ENCODE assay signal across 21 cellular contexts in genomic region chr1:162171078-162171477, GRCh38.
DNase-seq lines count a peak whose midpoint lies in the region; ATAC-seq, FAIRE-seq and TF ChIP-seq lines count a peak whose summit lies in the region.
"Had no signal": no experiment of that assay in that cellular context is flagged by ENCODE, and none has a peak within 500 bp of the region (broad histone marks: within the 10 kb centered on the region; RNA-seq: fewer than 3 reads in every experiment).

No MANE protein-coding gene starts in this region.

- no peak overlapping the region for H3K9ac ChIP-seq in astrocyte (ENCODE audit: low read length)
- H3K9ac ChIP-seq: BLaER1 had no signal

- H3K4me1 Mint-ChIP-seq in MCF 10A (ENCODE audit: insufficient read depth, unreplicated experiment) (no peaks in the 10 kb centered on the region), astrocyte (ENCODE audit: low read depth, unreplicated experiment) (peaks cover 17% of the 10 kb centered on the region)
- no peaks in the 10 kb centered on the region for H3K4me1 Mint-ChIP-seq in activated naive CD4-positive, alpha-beta T cell treated with anti-CD3 and anti-CD28 coated beads, Interleukin-2, amount 10 ng/mL, durations not matched to agents 7 days and 5 days
- H3K4me1 Mint-ChIP-seq in naive thymus-derived CD8-positive, alpha-beta T cell, result no peaks in the 10 kb centered on the region

- H2AFZ ChIP-seq in astrocyte (ENCODE audit: low read depth, low read length), result no peak overlapping the region

- no peak for FAIRE-seq in astrocyte (lab: Jason Lieb, UNC)
- FAIRE-seq: GM12892 had no signal

- no peak for DNase-seq in breast epithelium (ENCODE audit: low spot score in 2 of 2)
- DNase-seq in MCF 10A (ENCODE audit: unreplicated experiment), result no peak
- DNase-seq in astrocyte (ENCODE audit: low read depth), result peak; percentile 59
- DNase-seq in fibroblast of mammary gland (ENCODE audit: low read depth), result peak; percentile 57
- no peak for DNase-seq in activated naive CD4-positive, alpha-beta T cell treated with anti-CD3 and anti-CD28 coated beads, Interleukin-2, amount 10 ng/mL, durations not matched to agents 7 days and 5 days
- no peak for DNase-seq in MG63
- DNase-seq in activated CD4-positive, alpha-beta T cell treated with anti-CD3 and anti-CD28 coated beads, Interleukin-2, amount 50 U/mL, for 1 hour, result no peak
- DNase-seq in naive thymus-derived CD8-positive, alpha-beta T cell, result no peak
- DNase-seq: CD8-positive, alpha-beta T cell; DMS79; GF-D8; H7; IMR-90; Karpas-422; NCI-H1105 treated with DMSO at 0.1 percent for 48 hours; NCI-H1694 treated with DMSO at 0.1 percent for 48 hours; NCI-H526 treated with DMSO at 0.1 percent for 48 hours; SHP77 treated with DMSO at 0.1 percent for 48 hours had no signal

- H3K4me1 ChIP-seq in breast epithelium, result peaks cover 6 to 23% of the 10 kb centered on the region in 2 donors
- no peaks in the 10 kb centered on the region for H3K4me1 ChIP-seq in astrocyte (ENCODE audit: insufficient read depth, low read length)

- H3K9me3 ChIP-seq in breast epithelium, result no peaks in the 10 kb centered on the region
- H3K9me3 ChIP-seq in astrocyte (ENCODE audit: insufficient read depth, low read depth, low read length), result no peaks in the 10 kb centered on the region
- no peaks in the 10 kb centered on the region; the same call in 1 of the 2 replicates for H3K9me3 ChIP-seq in MG63
- H3K9me3 ChIP-seq: BLaER1 had no signal

- CTCF ChIA-PET in MCF 10A (lab: Yijun Ruan, JAX), result interaction anchor here (1.1 kb wide), 1 partner anchor 14 kb away, joined by 3 read pairs; no protein-coding TSS in a partner anchor
- CTCF ChIA-PET in activated naive CD4-positive, alpha-beta T cell treated with anti-CD3 and anti-CD28 coated beads, Interleukin-2, amount 10 ng/mL, durations not matched to agents 7 days and 5 days (lab: Charles Lee), result no interaction called here

- H3K9me3 Mint-ChIP-seq in MCF 10A (ENCODE audit: unreplicated experiment) (no peaks in the 10 kb centered on the region), astrocyte (ENCODE audit: unreplicated experiment) (no peaks in the 10 kb centered on the region)
- no peaks in the 10 kb centered on the region for H3K9me3 Mint-ChIP-seq in activated naive CD4-positive, alpha-beta T cell treated with anti-CD3 and anti-CD28 coated beads, Interleukin-2, amount 10 ng/mL, durations not matched to agents 7 days and 5 days
- H3K9me3 Mint-ChIP-seq in naive thymus-derived CD8-positive, alpha-beta T cell, result no peaks in the 10 kb centered on the region
- H3K9me3 Mint-ChIP-seq: CD8-positive, alpha-beta T cell had no signal

- no peak overlapping the region for H3K27ac Mint-ChIP-seq in MCF 10A (ENCODE audit: low read depth, unreplicated experiment)
- no peak overlapping the region for H3K27ac Mint-ChIP-seq in astrocyte (ENCODE audit: unreplicated experiment)
- H3K27ac Mint-ChIP-seq in activated naive CD4-positive, alpha-beta T cell treated with anti-CD3 and anti-CD28 coated beads, Interleukin-2, amount 10 ng/mL, durations not matched to agents 7 days and 5 days, result no peak overlapping the region
- H3K27ac Mint-ChIP-seq in naive thymus-derived CD8-positive, alpha-beta T cell, result no peak overlapping the region
- H3K27ac Mint-ChIP-seq: CD8-positive, alpha-beta T cell had no signal

- intact Hi-C loops in breast epithelium (cut with DNase I; ENCODE audit: low total_unique reads) (no loop called here), MCF 10A (cut with micrococcal nuclease) (no loop called here)

- H3K36me3 ChIP-seq in breast epithelium (no peaks in the 10 kb centered on the region), astrocyte (ENCODE audit: insufficient read depth, low read length) (no peaks in the 10 kb centered on the region), MG63 (no peaks in the 10 kb centered on the region)
- H3K36me3 ChIP-seq: BLaER1 had no signal

- H3K4me3 Mint-ChIP-seq in MCF 10A (ENCODE audit: unreplicated experiment), result no peak overlapping the region
- H3K4me3 Mint-ChIP-seq in astrocyte (ENCODE audit: unreplicated experiment), result no peak overlapping the region
- H3K4me3 Mint-ChIP-seq in activated naive CD4-positive, alpha-beta T cell treated with anti-CD3 and anti-CD28 coated beads, Interleukin-2, amount 10 ng/mL, durations not matched to agents 7 days and 5 days, result no peak overlapping the region
- no peak overlapping the region for H3K4me3 Mint-ChIP-seq in naive thymus-derived CD8-positive, alpha-beta T cell
- H3K4me3 Mint-ChIP-seq: CD8-positive, alpha-beta T cell had no signal

- H3K79me2 ChIP-seq in astrocyte (ENCODE audit: insufficient read depth, low read length), result no peaks in the 10 kb centered on the region

- POLR2A ChIA-PET in MCF 10A (lab: Yijun Ruan, JAX), result interaction anchor here (0.6 kb wide), 1 partner anchor 16 kb away, joined by 4 read pairs; no protein-coding TSS in a partner anchor
- POLR2A ChIA-PET in naive thymus-derived CD8-positive, alpha-beta T cell (lab: Charles Lee), result no interaction called here

- ATAC-seq in naive thymus-derived CD8-positive, alpha-beta T cell, result no peak
- ATAC-seq: CD8-positive, alpha-beta T cell had no signal

- TF ChIP-seq POLR2A in breast epithelium (IDR thresholded peaks at IDR 0.05), result no peak

- H3K27ac ChIP-seq in breast epithelium (peak overlapping the region; percentile 5 to 25), astrocyte (ENCODE audit: low read depth, low read length) (no peak overlapping the region)
- H3K27ac ChIP-seq: 22Rv1, BLaER1 had no signal

- H3K27me3 ChIP-seq in breast epithelium (no peaks in the 10 kb centered on the region), astrocyte (ENCODE audit: insufficient read depth, low read length) (peaks cover 11% of the 10 kb centered on the region), MG63 (no peaks in the 10 kb centered on the region)
- H3K27me3 ChIP-seq: BLaER1 had no signal

- TF ChIP-seq CTCF in breast epithelium (IDR thresholded peaks at IDR 0.05) (no peak), MCF 10A (IDR thresholded peaks at IDR 0.05; ENCODE audit: unreplicated experiment) (no peak), astrocyte (IDR thresholded peaks at IDR 0.05; ENCODE audit: insufficient read depth, low read depth, low read length) (no peak), fibroblast of mammary gland (conservative IDR thresholded peaks at IDR 0.05; ENCODE audit: control insufficient read depth, insufficient read depth, low read depth, low read length) (no peak)

- no TSS peak for BruUV-seq in MCF 10A (replicated peaks; lab: Mats Ljungman, UMichigan)

- no peak overlapping the region for H3K4me3 ChIP-seq in breast epithelium
- no peak overlapping the region for H3K4me3 ChIP-seq in astrocyte (ENCODE audit: insufficient read depth, low read depth, low read length)
- no peak overlapping the region for H3K4me3 ChIP-seq in fibroblast of mammary gland (ENCODE audit: control insufficient read depth, low read depth, low read length)
- no peak overlapping the region for H3K4me3 ChIP-seq in MG63
- H3K4me3 ChIP-seq: BLaER1 had no signal

- H3K36me3 Mint-ChIP-seq in MCF 10A (ENCODE audit: insufficient read depth, unreplicated experiment) (no peaks in the 10 kb centered on the region), astrocyte (ENCODE audit: low read depth, unreplicated experiment) (no peaks in the 10 kb centered on the region)
- H3K36me3 Mint-ChIP-seq in activated naive CD4-positive, alpha-beta T cell treated with anti-CD3 and anti-CD28 coated beads, Interleukin-2, amount 10 ng/mL, durations not matched to agents 7 days and 5 days, result no peaks in the 10 kb centered on the region
- no peaks in the 10 kb centered on the region for H3K36me3 Mint-ChIP-seq in naive thymus-derived CD8-positive, alpha-beta T cell
- H3K36me3 Mint-ChIP-seq: CD8-positive, alpha-beta T cell had no signal

- no peaks in the 10 kb centered on the region for H3K27me3 Mint-ChIP-seq in MCF 10A (ENCODE audit: insufficient read depth, unreplicated experiment)
- peaks cover 18% of the 10 kb centered on the region for H3K27me3 Mint-ChIP-seq in astrocyte (ENCODE audit: low read depth, unreplicated experiment)
- peaks cover 14% of the 10 kb centered on the region for H3K27me3 Mint-ChIP-seq in activated naive CD4-positive, alpha-beta T cell treated with anti-CD3 and anti-CD28 coated beads, Interleukin-2, amount 10 ng/mL, durations not matched to agents 7 days and 5 days
- peaks cover 7 to 29% (median 28%) of the 10 kb centered on the region in 5 donors for H3K27me3 Mint-ChIP-seq in naive thymus-derived CD8-positive, alpha-beta T cell

- no peak overlapping the region for H3K4me2 ChIP-seq in astrocyte (ENCODE audit: low read length)
- H3K4me2 ChIP-seq: BLaER1 had no signal

- no peaks in the 10 kb centered on the region for H4K20me1 ChIP-seq in astrocyte (ENCODE audit: insufficient read depth, low read length)
- H4K20me1 ChIP-seq: BLaER1 had no signal

Comparison
In these comparisons a context has a peak if more than half of its experiments do, and no peak if none do; other contexts are left out.
1. DNase-seq: peak in astrocyte (single experiment) and fibroblast of mammary gland (single experiment); none in breast epithelium (0 of 2), MCF 10A (single experiment), activated naive CD4-positive, alpha-beta T cell treated with anti-CD3 and anti-CD28 coated beads, Interleukin-2, amount 10 ng/mL, durations not matched to agents 7 days and 5 days (single experiment), MG63 (single experiment), activated CD4-positive, alpha-beta T cell treated with anti-CD3 and anti-CD28 coated beads, Interleukin-2, amount 50 U/mL, for 1 hour (single experiment) and naive thymus-derived CD8-positive, alpha-beta T cell (0 of 10).